In the genomic region with DNA sequence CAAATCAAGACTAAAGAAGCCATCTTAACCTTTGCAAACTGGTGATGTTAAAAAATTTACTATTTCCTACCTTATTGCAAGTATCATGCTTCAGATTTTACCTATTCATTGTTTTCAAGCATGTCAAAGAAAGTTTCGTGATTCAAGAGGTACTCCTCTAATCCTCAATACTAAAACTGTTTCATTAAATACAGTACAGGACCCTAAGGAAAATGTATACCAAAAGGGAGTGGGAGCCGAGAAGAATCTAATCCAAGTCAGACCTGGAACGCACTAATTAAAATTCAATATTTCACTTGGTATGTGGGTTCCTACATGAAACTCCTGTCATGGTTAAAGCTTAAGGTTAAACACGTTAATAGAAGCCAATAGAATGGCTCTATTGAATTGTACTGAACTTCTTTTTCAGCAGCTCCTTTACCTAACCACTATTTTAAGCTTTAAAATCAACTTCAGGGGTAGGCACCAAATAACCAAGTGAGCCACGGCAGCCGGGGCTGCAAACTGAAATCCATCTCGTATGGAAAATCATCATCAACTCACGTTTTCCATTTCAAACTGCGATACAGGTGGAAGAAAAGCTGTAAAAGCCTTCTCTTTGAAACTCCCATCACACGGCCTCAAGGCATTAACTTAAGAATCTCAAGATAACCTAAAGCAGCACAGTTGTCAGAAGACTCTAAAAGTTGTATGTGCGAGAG, we compare ENCODE assay signal across 8 cellular contexts.
DNase-seq lines count a peak whose midpoint lies in the region; ATAC-seq and TF ChIP-seq lines count a peak whose summit lies in the region.

No MANE protein-coding gene starts in this region.

- no peaks in the 10 kb centered on the region for H3K36me3 ChIP-seq in CD4-positive, CD25-positive, alpha-beta regulatory T cell (ENCODE audit: control insufficient read depth, insufficient read depth, low read length)
- H3K36me3 ChIP-seq in Karpas-422 (ENCODE audit: insufficient read depth, low read length), result no peaks in the 10 kb centered on the region
- H3K36me3 ChIP-seq in gastroesophageal sphincter, result no peaks in the 10 kb centered on the region
- no peaks in the 10 kb centered on the region for H3K36me3 ChIP-seq in sigmoid colon

- TF ChIP-seq POLR2A in gastroesophageal sphincter (IDR thresholded peaks at IDR 0.05) (no peak), sigmoid colon (IDR thresholded peaks at IDR 0.05) (no peak)

- peaks cover 4% of the 10 kb centered on the region for H3K27me3 Mint-ChIP-seq in CD4-positive, CD25-positive, alpha-beta regulatory T cell

- TF ChIP-seq EP300 in gastroesophageal sphincter (IDR thresholded peaks at IDR 0.05), result no peak
- TF ChIP-seq EP300 in sigmoid colon (IDR thresholded peaks at IDR 0.05), result no peak

- H3K27ac ChIP-seq in CD4-positive, CD25-positive, alpha-beta regulatory T cell (ENCODE audit: insufficient read depth, low read length, poor library complexity, severe bottlenecking), result peak overlapping the region; percentile 67
- H3K27ac ChIP-seq in Karpas-422 (ENCODE audit: low read length) (peak overlapping the region; percentile 91), gastroesophageal sphincter (peak overlapping the region in 3 of 4 donors; percentile 80 to 94 (median 84)), sigmoid colon (peak overlapping the region; percentile 82 to 88 (median 84))

- no peak for ATAC-seq in CD4-positive, CD25-positive, alpha-beta regulatory T cell (ENCODE audit: low read depth in 2 of 2)
- ATAC-seq in gastroesophageal sphincter (no peak), HG03139 (IDR thresholded peaks at IDR 0.05; ENCODE audit: unreplicated experiment) (no peak), HG03521 (IDR thresholded peaks at IDR 0.05; ENCODE audit: unreplicated experiment) (no peak)

- peak overlapping the region; percentile 91 for H3K4me3 ChIP-seq in CD4-positive, CD25-positive, alpha-beta regulatory T cell (ENCODE audit: low read depth, low read length)
- H3K4me3 ChIP-seq in Karpas-422 (ENCODE audit: low read length), result peak overlapping the region; percentile 85
- peak overlapping the region; percentile 61 to 68 for H3K4me3 ChIP-seq in gastroesophageal sphincter
- H3K4me3 ChIP-seq in sigmoid colon, result peak overlapping the region; percentile 69 to 84 (median 76)

- H3K79me2 ChIP-seq in Karpas-422 (ENCODE audit: low read length), result peaks cover 57% of the 10 kb centered on the region

- TF ChIP-seq CTCF in gastroesophageal sphincter (IDR thresholded peaks at IDR 0.05), result no peak
- TF ChIP-seq CTCF in sigmoid colon (IDR thresholded peaks at IDR 0.05), result no peak

- H3K4me3 Mint-ChIP-seq in CD4-positive, CD25-positive, alpha-beta regulatory T cell, result peak overlapping the region; percentile 90 to 97 (median 92)

- no peaks in the 10 kb centered on the region for H3K27me3 ChIP-seq in CD4-positive, CD25-positive, alpha-beta regulatory T cell (ENCODE audit: control insufficient read depth, insufficient read depth, low read length)
- H3K27me3 ChIP-seq in Karpas-422 (ENCODE audit: low read length), result no peaks in the 10 kb centered on the region
- H3K27me3 ChIP-seq in gastroesophageal sphincter, result no peaks in the 10 kb centered on the region
- no peaks in the 10 kb centered on the region for H3K27me3 ChIP-seq in sigmoid colon

- H3K27ac Mint-ChIP-seq in CD4-positive, CD25-positive, alpha-beta regulatory T cell, result peak overlapping the region; percentile 33 to 86 (median 79)

- H3K9me3 ChIP-seq in CD4-positive, CD25-positive, alpha-beta regulatory T cell (ENCODE audit: control insufficient read depth in 2 of 2, low read length in 2 of 2), result no peaks in the 10 kb centered on the region
- H3K9me3 ChIP-seq in Karpas-422 (ENCODE audit: low read length), result no peaks in the 10 kb centered on the region
- no peaks in the 10 kb centered on the region for H3K9me3 ChIP-seq in gastroesophageal sphincter
- H3K9me3 ChIP-seq in sigmoid colon, result no peaks in the 10 kb centered on the region

- H3K4me2 ChIP-seq in Karpas-422 (ENCODE audit: low read depth, low read length, poor library complexity, severe bottlenecking), result peak overlapping the region; percentile 91

- intact Hi-C loops in sigmoid colon (cut with DNase I), result loop anchor here (5.0 kb wide), 1 partner anchor 186 kb away; no protein-coding TSS in a partner anchor

- peaks cover 4% of the 10 kb centered on the region for H3K36me3 Mint-ChIP-seq in CD4-positive, CD25-positive, alpha-beta regulatory T cell

- DNase-seq in CD4-positive, CD25-positive, alpha-beta regulatory T cell, result peak in 1 of 3 donors; percentile 33
- DNase-seq in Karpas-422 (peak; percentile 73), activated T-cell treated with anti-CD3 and anti-CD28 coated beads for 4 hours (peak; percentile 16), sigmoid colon (no peak), cerebellum (ENCODE audit: low spot score) (no peak)

- peaks cover 0 to 28% (median 17%) of the 10 kb centered on the region in 4 donors for H3K4me1 Mint-ChIP-seq in CD4-positive, CD25-positive, alpha-beta regulatory T cell

- peaks cover 15% of the 10 kb centered on the region for H3K4me1 ChIP-seq in CD4-positive, CD25-positive, alpha-beta regulatory T cell (ENCODE audit: control insufficient read depth, insufficient read depth, low read length, poor library complexity, severe bottlenecking)
- H3K4me1 ChIP-seq in Karpas-422 (ENCODE audit: low read length) (peaks cover 55% of the 10 kb centered on the region), gastroesophageal sphincter (peaks cover 0 to 16% (median 8%) of the 10 kb centered on the region in 3 donors), sigmoid colon (peaks cover 0 to 14% (median 12%) of the 10 kb centered on the region in 4 donors)

- 9 to 17% methylated on average over 7 to 11 of the region's 11 CpGs for WGBS in gastroesophageal sphincter (ENCODE audit: low coverage in 1 of 2), 2 donors
- 7 to 10% methylated on average over 11 of the region's 11 CpGs for WGBS in sigmoid colon, 2 donors

- no peaks in the 10 kb centered on the region for H4K20me1 ChIP-seq in Karpas-422 (ENCODE audit: insufficient read depth, low read depth, low read length)

- H2AFZ ChIP-seq in Karpas-422 (ENCODE audit: low read length), result no peak overlapping the region

- H3K9me3 Mint-ChIP-seq in CD4-positive, CD25-positive, alpha-beta regulatory T cell, result no peaks in the 10 kb centered on the region

- no peaks in the 10 kb centered on the region for H3K9me2 ChIP-seq in Karpas-422 (replicated peaks; ENCODE audit: insufficient read depth, low read length)

- H3K9ac ChIP-seq in Karpas-422 (ENCODE audit: low read length), result peak overlapping the region; percentile 99

Comparison
In these comparisons a context has a peak if more than half of its experiments do, and no peak if none do; other contexts are left out.
1. DNase-seq: peak in Karpas-422 (single experiment) and activated T-cell treated with anti-CD3 and anti-CD28 coated beads for 4 hours (single experiment); none in sigmoid colon (single experiment) and cerebellum (single experiment).
2. Peak in every context shown above with its lines, with median percentiles within 50 percentile points of each other: H3K27ac ChIP-seq and H3K4me3 ChIP-seq.